ENCODE assay signal across 8 cellular contexts in the genomic region with DNA sequence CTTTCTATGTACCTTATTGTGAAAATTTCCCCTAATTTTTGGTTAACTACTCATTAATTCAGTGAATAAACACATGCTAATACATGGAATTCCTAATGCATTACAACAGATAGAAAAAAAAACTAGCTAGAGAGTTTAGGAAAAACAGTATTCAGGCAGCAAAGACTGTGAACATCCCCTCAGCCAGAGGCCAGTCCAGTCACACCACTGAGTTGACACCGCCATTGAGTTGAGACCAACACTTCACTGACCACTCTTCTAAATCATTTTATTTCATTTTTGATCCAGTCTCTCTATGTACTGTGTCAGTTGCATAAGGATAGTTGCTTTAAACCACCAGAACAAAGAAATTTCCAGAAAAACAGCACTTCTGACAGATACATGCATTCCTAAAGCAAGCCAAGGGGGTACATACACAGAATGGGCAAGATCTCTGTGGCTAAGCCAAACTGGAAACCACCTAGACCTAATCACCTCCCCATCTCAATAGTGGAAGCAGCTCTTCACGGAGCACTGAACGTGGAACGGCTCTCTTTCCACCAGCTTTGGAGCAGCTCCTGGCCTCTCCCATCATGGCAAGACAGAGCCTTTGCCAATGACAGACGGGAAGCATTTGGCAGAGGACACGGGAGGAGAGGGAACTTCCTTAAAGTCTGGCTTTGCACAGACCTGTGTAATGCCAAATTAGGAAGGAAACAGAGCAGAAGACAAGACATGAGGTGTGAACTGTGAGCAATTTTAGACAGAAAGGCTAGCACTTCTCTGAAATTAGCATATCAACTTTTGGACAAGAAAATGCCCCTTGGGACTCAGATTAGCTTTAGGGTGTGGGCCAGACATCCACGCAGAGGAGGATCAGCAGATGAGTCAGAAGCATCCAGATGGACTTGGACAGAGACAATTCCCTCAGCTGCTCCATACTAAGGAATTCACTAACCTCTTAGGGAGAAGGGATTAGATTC. TPM values are rescaled to one million over a fixed set of nuclear protein-coding genes. Genes with fewer than 3 reads are reported as not detected.
A peak's percentile ranks its signal among the peaks of the same experiment; 100 is the strongest.
DNase-seq lines count a peak whose midpoint lies in the region; ATAC-seq and TF ChIP-seq lines count a peak whose summit lies in the region.

No MANE protein-coding gene starts in this region.

- H3K9me3 Mint-ChIP-seq in chondrocyte (ENCODE audit: low read depth) (peaks cover 7% of the 10 kb centered on the region), CD14-positive monocyte (peaks cover 11 to 19% (median 18%) of the 10 kb centered on the region in 7 donors)
- H3K9me3 Mint-ChIP-seq in activated CD4-positive, alpha-beta memory T cell treated with anti-CD3 and anti-CD28 coated beads for 36 hours: peaks cover 5% of the 10 kb centered on the region

- intact Hi-C loops in sciatic nerve (cut with DNase I): no loop called here
- intact Hi-C loops in activated CD4-positive, alpha-beta memory T cell treated with anti-CD3 and anti-CD28 coated beads for 36 hours (cut with micrococcal nuclease): no loop called here
- intact Hi-C loops in CD14-positive monocyte (cut with micrococcal nuclease): no loop called here

- H3K27me3 Mint-ChIP-seq in chondrocyte (ENCODE audit: low read depth): no peaks in the 10 kb centered on the region
- H3K27me3 Mint-ChIP-seq in activated CD4-positive, alpha-beta memory T cell treated with anti-CD3 and anti-CD28 coated beads for 36 hours: peaks cover 27% of the 10 kb centered on the region
- H3K27me3 Mint-ChIP-seq in CD14-positive monocyte (ENCODE audit: low read depth in 3 of 3): peaks cover 0 to 2% (median 0%) of the 10 kb centered on the region in 3 donors

- DNase-seq in GM13976 (ENCODE audit: low spot score) (peak; percentile 38), chondrocyte (ENCODE audit: low spot score) (no peak), sciatic nerve (ENCODE audit: low spot score) (peak; percentile 63), RKO (ENCODE audit: low spot score) (no peak), NCI-H1105 treated with DMSO at 0.1 percent for 48 hours (lab: John Stamatoyannopoulos, UW) (no peak), CD14-positive monocyte (ENCODE audit: low spot score) (no peak)
- DNase-seq in activated CD4-positive, alpha-beta memory T cell treated with anti-CD3 and anti-CD28 coated beads for 36 hours: no peak

- peaks cover 21% of the 10 kb centered on the region for H3K4me1 Mint-ChIP-seq in chondrocyte (ENCODE audit: low read depth)
- no peaks in the 10 kb centered on the region for H3K4me1 Mint-ChIP-seq in activated CD4-positive, alpha-beta memory T cell treated with anti-CD3 and anti-CD28 coated beads for 36 hours (ENCODE audit: low read depth)
- peaks cover 9% of the 10 kb centered on the region for H3K4me1 Mint-ChIP-seq in CD14-positive monocyte

- H3K27ac Mint-ChIP-seq in chondrocyte (ENCODE audit: unreplicated experiment) (peak overlapping the region; percentile 83), CD14-positive monocyte (peak overlapping the region in 3 of 7 donors; percentile 10 to 80 (median 13))
- no peak overlapping the region for H3K27ac Mint-ChIP-seq in activated CD4-positive, alpha-beta memory T cell treated with anti-CD3 and anti-CD28 coated beads for 36 hours

- ATAC-seq in HG02623 (IDR thresholded peaks at IDR 0.05; ENCODE audit: unreplicated experiment) (peak; percentile 69), sciatic nerve (peak; percentile 93)

- TF ChIP-seq CTCF in GM13976 (IDR thresholded peaks at IDR 0.05; ENCODE audit: borderline replicate concordance, control extremely low read depth, extremely low read depth, insufficient read depth, missing control alignments): no peak
- TF ChIP-seq CTCF in chondrocyte (IDR thresholded peaks at IDR 0.05): no peak
- no peak for TF ChIP-seq CTCF in CD14-positive monocyte (IDR thresholded peaks at IDR 0.05)

- CTCF ChIA-PET in activated CD4-positive, alpha-beta memory T cell treated with anti-CD3 and anti-CD28 coated beads for 36 hours (lab: Charles Lee): no interaction called here

- H3K4me3 Mint-ChIP-seq in chondrocyte (ENCODE audit: unreplicated experiment) (no peak overlapping the region), CD14-positive monocyte (peak overlapping the region in 1 of 2 donors; percentile 43)
- H3K4me3 Mint-ChIP-seq in activated CD4-positive, alpha-beta memory T cell treated with anti-CD3 and anti-CD28 coated beads for 36 hours: no peak overlapping the region

- in situ Hi-C loops in GM13976 (cut with MboI; ENCODE audit: low sequenced_read_pairs, unreplicated experiment): no loop called here

- POLR2A ChIA-PET in activated CD4-positive, alpha-beta memory T cell treated with anti-CD3 and anti-CD28 coated beads for 36 hours (lab: Charles Lee): no interaction called here

- H3K36me3 Mint-ChIP-seq in chondrocyte (ENCODE audit: low read depth): no peaks in the 10 kb centered on the region
- H3K36me3 Mint-ChIP-seq in activated CD4-positive, alpha-beta memory T cell treated with anti-CD3 and anti-CD28 coated beads for 36 hours: peaks cover 2% of the 10 kb centered on the region
- H3K36me3 Mint-ChIP-seq in CD14-positive monocyte: peaks cover 5 to 10% of the 10 kb centered on the region in 2 donors

RNA-seq across cellular contexts. Expression of gene CACNB4, which starts 36.4 kb away (rescaled TPM):
- total RNA-seq in chondrocyte: 2.0 to 6.0 TPM (median 2.1 TPM) in 3 replicates
- 11.4 TPM for total RNA-seq in sciatic nerve
- under 1 TPM; 0.19 to 0.48 TPM for total RNA-seq in activated CD4-positive, alpha-beta memory T cell treated with anti-CD3 and anti-CD28 coated beads for 36 hours
- polyA plus RNA-seq in CD14-positive monocyte: 1 to 10 TPM in 1 of 2 donors, under 1 TPM in 1; 0.44 to 1.9 TPM

Comparison
In these comparisons a context has a peak if more than half of its experiments do, and no peak if none do; other contexts are left out.
1. DNase-seq: peak in GM13976 (single experiment) and sciatic nerve (single experiment); none in chondrocyte (single experiment), RKO (single experiment), activated CD4-positive, alpha-beta memory T cell treated with anti-CD3 and anti-CD28 coated beads for 36 hours (single experiment), NCI-H1105 treated with DMSO at 0.1 percent for 48 hours (single experiment) and CD14-positive monocyte (single experiment).